In genomic region chr4:69782651-69783310, GRCh38 we compare ENCODE assay signal across 33 cellular contexts. TPM values are rescaled to one million over a fixed set of nuclear protein-coding genes. Genes with fewer than 3 reads are reported as not detected.
"Had no signal": no experiment of that assay in that cellular context is flagged by ENCODE, and none has a peak within 500 bp of the region (broad histone marks: within the 10 kb centered on the region; RNA-seq: fewer than 3 reads in every experiment).

No MANE protein-coding gene starts in this region.

- DNase-seq: activated CD4-positive, alpha-beta T cell treated with anti-CD3 and anti-CD28 coated beads for 4 hours; activated CD4-positive, alpha-beta T cell treated with anti-CD3 and anti-CD28 coated beads, Interleukin-2, amount 50 U/mL, for 4 hours; activated effector memory CD4-positive, alpha-beta T cell treated with Interleukin-2 at 50 U/mL for 16 hours; activated naive CD8-positive, alpha-beta T cell treated with anti-CD3 and anti-CD28 coated beads, Interleukin-2, amount 50 U/mL, for 24 hours; activated T-cell treated with anti-CD3 and anti-CD28 coated beads for 4 hours; amygdala; central memory CD4-positive, alpha-beta T cell; dermis blood vessel endothelial cell; effector CD8-positive, alpha-beta T cell; esophagus squamous epithelium; glutamatergic neuron; islet precursor cell; left cardiac atrium; mesenchymal stem cell; naive thymus-derived CD8-positive, alpha-beta T cell; occipital lobe; spleen; substantia nigra; SW 1271; T-helper 9 cell had no signal

- H3K9ac ChIP-seq: parathyroid adenoma had no signal

- H3K27me3 ChIP-seq: breast epithelium, esophagus squamous epithelium, right atrium auricular region, spleen had no signal

- H3K36me3 ChIP-seq: breast epithelium, esophagus squamous epithelium, right atrium auricular region, spleen had no signal

- H3K27ac ChIP-seq: breast epithelium, epithelial cell of prostate, esophagus squamous epithelium, parathyroid adenoma, right atrium auricular region, spleen, VCaP had no signal

- H3K79me2 ChIP-seq: parathyroid adenoma had no signal

- H3K27ac Mint-ChIP-seq: activated naive CD4-positive, alpha-beta T cell treated with anti-CD3 and anti-CD28 coated beads, Interleukin-2, amount 50 U/mL, for 24 hours; activated naive CD8-positive, alpha-beta T cell treated with anti-CD3 and anti-CD28 coated beads, Interleukin-2, amount 50 U/mL, for 24 hours; naive thymus-derived CD8-positive, alpha-beta T cell; stimulated activated naive CD8-positive, alpha-beta T cell treated with anti-CD3 and anti-CD28 coated beads, Interleukin-15, Interleukin-2, amounts not matched to agents 100 ng/mL and 50 ng/mL, for 24 hours; T-helper 1 cell treated with Interleukin-12 subunit alpha and Interleukin-12 subunit beta and Interleukin-4 antibody, amounts not matched to agents 30 μg/mL and 1 μg/mL, for 36 hours had no signal

- H3K27me3 Mint-ChIP-seq: activated naive CD4-positive, alpha-beta T cell treated with anti-CD3 and anti-CD28 coated beads, Interleukin-2, amount 50 U/mL, for 24 hours; activated naive CD8-positive, alpha-beta T cell treated with anti-CD3 and anti-CD28 coated beads, Interleukin-2, amount 50 U/mL, for 24 hours; naive thymus-derived CD8-positive, alpha-beta T cell; stimulated activated naive CD8-positive, alpha-beta T cell treated with anti-CD3 and anti-CD28 coated beads, Interleukin-15, Interleukin-2, amounts not matched to agents 100 ng/mL and 50 ng/mL, for 24 hours; type B pancreatic cell had no signal

- ATAC-seq: activated naive CD8-positive, alpha-beta T cell treated with anti-CD3 and anti-CD28 coated beads, Interleukin-2, amount 50 U/mL, for 24 hours; left cardiac atrium; naive thymus-derived CD8-positive, alpha-beta T cell had no signal

- H3K4me3 Mint-ChIP-seq: activated naive CD4-positive, alpha-beta T cell treated with anti-CD3 and anti-CD28 coated beads, Interleukin-2, amount 50 U/mL, for 24 hours; activated naive CD8-positive, alpha-beta T cell treated with anti-CD3 and anti-CD28 coated beads, Interleukin-2, amount 50 U/mL, for 24 hours; naive thymus-derived CD8-positive, alpha-beta T cell; neural crest cell; stimulated activated naive CD8-positive, alpha-beta T cell treated with anti-CD3 and anti-CD28 coated beads, Interleukin-15, Interleukin-2, amounts not matched to agents 100 ng/mL and 50 ng/mL, for 24 hours; T-helper 1 cell treated with Interleukin-12 subunit alpha and Interleukin-12 subunit beta and Interleukin-4 antibody, amounts not matched to agents 30 μg/mL and 1 μg/mL, for 36 hours; type B pancreatic cell had no signal

- H3K4me3 ChIP-seq: breast epithelium, esophagus squamous epithelium, right atrium auricular region, spleen had no signal

- H3K4me1 ChIP-seq: breast epithelium, esophagus squamous epithelium, parathyroid adenoma, right atrium auricular region, spleen had no signal

- FAIRE-seq: endometrium, frontal cortex, TTC549 had no signal

- H3K9me3 Mint-ChIP-seq: activated naive CD4-positive, alpha-beta T cell treated with anti-CD3 and anti-CD28 coated beads, Interleukin-2, amount 50 U/mL, for 24 hours; activated naive CD8-positive, alpha-beta T cell treated with anti-CD3 and anti-CD28 coated beads, Interleukin-2, amount 50 U/mL, for 24 hours; neural crest cell; type B pancreatic cell had no signal

- H2AFZ ChIP-seq: parathyroid adenoma had no signal

- H3K4me1 Mint-ChIP-seq: activated naive CD4-positive, alpha-beta T cell treated with anti-CD3 and anti-CD28 coated beads, Interleukin-2, amount 50 U/mL, for 24 hours; activated naive CD8-positive, alpha-beta T cell treated with anti-CD3 and anti-CD28 coated beads, Interleukin-2, amount 50 U/mL, for 24 hours; naive thymus-derived CD8-positive, alpha-beta T cell; neural crest cell had no signal

- H3K9me3 ChIP-seq: breast epithelium, esophagus squamous epithelium, right atrium auricular region had no signal

RNA-seq across cellular contexts. Expression of gene SULT1B1, which starts 22.4 kb away (rescaled TPM):
- total RNA-seq: neural crest cell had no signal
